In the genomic region with DNA sequence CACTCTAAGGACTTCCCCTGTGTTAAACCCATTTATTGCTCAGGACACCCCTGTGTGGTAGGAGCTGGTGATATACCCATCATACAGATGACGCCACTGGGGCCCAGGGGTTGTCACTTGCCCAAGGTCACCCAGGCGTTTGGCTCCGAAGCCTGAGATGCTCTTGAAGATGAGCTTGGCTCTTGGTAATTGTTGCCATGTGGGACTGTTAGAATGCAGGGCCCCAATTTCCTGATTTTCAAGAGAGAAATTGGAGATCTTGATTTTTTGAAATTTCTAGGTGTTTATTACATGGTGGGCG, we compare ENCODE assay signal across 26 cellular contexts.
"Had no signal": no experiment of that assay in that cellular context is flagged by ENCODE, and none has a peak within 500 bp of the region (broad histone marks: within the 10 kb centered on the region; RNA-seq: fewer than 3 reads in every experiment).

No MANE protein-coding gene starts in this region.

- ATAC-seq: activated CD4-positive, CD25-positive, alpha-beta regulatory T cell treated with anti-CD3 and anti-CD28 coated beads, Interleukin-2, amount 50 U/mL, for 24 hours; activated CD8-positive, alpha-beta T cell treated with anti-CD3 and anti-CD28 coated beads for 36 hours; activated T-cell treated with anti-CD3 and anti-CD28 coated beads, Interleukin-2, amount 50 U/mL, for 4 hours; activated T-helper 17 cell treated with anti-CD3 and anti-CD28 coated beads, Interleukin-2, amount 50 U/mL, for 72 hours; esophagus mucosa; foreskin keratinocyte; T-helper 17 cell had no signal

- H3K27me3 ChIP-seq: brain microvascular endothelial cell had no signal

- DNase-seq: activated B cell treated with CpG ODN at 0.5 μM for 24 hours; activated CD4-positive, alpha-beta T cell treated with anti-CD3 and anti-CD28 coated beads for 48 hours; activated CD4-positive, alpha-beta T cell treated with anti-CD3 and anti-CD28 coated beads, Interleukin-2, amount 50 U/mL, for 1 hour; activated CD4-positive, alpha-beta T cell treated with anti-CD3 and anti-CD28 coated beads, Interleukin-2, amount 50 U/mL, for 48 hours; activated CD8-positive, alpha-beta memory T cell treated with anti-CD3 and anti-CD28 coated beads for 24 hours; activated CD8-positive, alpha-beta T cell treated with anti-CD3 and anti-CD28 coated beads for 36 hours; activated effector memory CD4-positive, alpha-beta T cell treated with Interleukin-2 at 50 U/mL for 16 hours; activated gamma-delta T cell treated with Interleukin-2 at 50 U/mL for 16 hours; activated naive CD4-positive, alpha-beta T cell treated with anti-CD3 and anti-CD28 coated beads, Interleukin-2, amount 50 U/mL, for 16 hours; activated naive CD4-positive, alpha-beta T cell treated with Interleukin-2 at 50 U/mL for 16 hours; activated T-cell treated with anti-CD3 and anti-CD28 coated beads, Interleukin-2, amount 50 U/mL, for 4 hours; amniotic stem cell; anterior cingulate cortex; brain microvascular endothelial cell; effector memory CD4-positive, alpha-beta T cell; foreskin keratinocyte; T-helper 1 cell; T-helper 17 cell; T1000; WERI-Rb-1 had no signal

- H3K4me3 ChIP-seq: coronary artery, dorsolateral prefrontal cortex, gastrocnemius medialis had no signal

- H3K4me1 ChIP-seq: foreskin keratinocyte, gastrocnemius medialis had no signal

- H3K36me3 ChIP-seq: brain microvascular endothelial cell, gastrocnemius medialis, WERI-Rb-1 had no signal

- H3K27ac ChIP-seq: brain microvascular endothelial cell, foreskin keratinocyte, WERI-Rb-1 had no signal
